Comparison of ENCODE assay signal across 14 cellular contexts in the genomic region with DNA sequence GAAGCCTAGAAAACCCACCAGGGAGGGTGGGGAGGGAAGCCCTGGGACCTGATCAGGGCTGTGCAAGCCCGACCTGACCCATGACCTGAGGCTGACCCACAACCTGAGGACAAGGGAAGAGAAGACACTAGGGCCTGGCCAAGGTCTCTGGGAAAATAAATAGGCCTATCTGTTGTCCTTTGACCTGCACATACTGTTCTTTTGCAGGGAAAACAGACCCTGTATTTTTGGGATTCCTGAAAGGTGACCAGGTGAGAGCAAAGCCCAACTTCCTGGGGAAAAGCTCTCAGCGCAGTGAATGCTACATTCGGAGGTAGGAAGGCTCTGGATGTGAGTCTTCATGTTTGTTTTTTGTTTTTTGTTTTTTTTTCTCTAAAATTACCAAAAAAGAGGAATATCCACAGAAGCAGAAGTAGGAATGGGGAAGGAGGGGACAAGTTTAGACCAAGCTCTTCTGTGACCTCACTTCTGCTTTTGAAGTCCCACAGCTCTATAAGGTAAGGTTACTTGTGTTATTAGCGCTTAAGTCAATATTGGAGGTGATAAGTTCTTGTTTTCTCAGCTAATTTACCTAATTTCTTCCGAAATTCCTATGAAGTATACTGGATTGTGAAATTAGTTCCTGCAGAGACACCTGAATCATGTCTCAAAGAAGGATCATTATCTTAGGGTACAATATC. TPM values are rescaled to one million over a fixed set of nuclear protein-coding genes. Genes with fewer than 3 reads are reported as not detected.
A peak's percentile ranks its signal among the peaks of the same experiment; 100 is the strongest.
DNase-seq lines count a peak whose midpoint lies in the region; ATAC-seq and TF ChIP-seq lines count a peak whose summit lies in the region.
"Had no signal": no experiment of that assay in that cellular context is flagged by ENCODE, and none has a peak within 500 bp of the region (broad histone marks: within the 10 kb centered on the region; RNA-seq: fewer than 3 reads in every experiment).

No MANE protein-coding gene starts in this region.

- in situ Hi-C loops in HAP-1 (cut with MboI; ENCODE audit: low sequenced_read_pairs) = no loop called here

- intact Hi-C loops in left colon (cut with DNase I, micrococcal nuclease) = no loop called here

- peak overlapping the region; percentile 59 for H3K4me3 Mint-ChIP-seq in stimulated activated effector memory CD8-positive, alpha-beta T cell treated with anti-CD3 and anti-CD28 coated beads, Interleukin-12 subunit alpha, Interleukin-12 subunit beta, amount 100 ng/mL, for 72 hours
- H3K4me3 Mint-ChIP-seq: activated naive CD8-positive, alpha-beta T cell treated with anti-CD3 and anti-CD28 coated beads for 36 hours; central memory CD8-positive, alpha-beta T cell had no signal

- TF ChIP-seq CTCF in HEK293 (tag by site-specific recombination; IDR thresholded peaks at IDR 0.05) (no peak), OCI-LY3 (IDR thresholded peaks at IDR 0.05; ENCODE audit: low read depth, low read length) (no peak)

- peaks cover 18% of the 10 kb centered on the region; the same call in 1 of the 2 replicates for H3K27me3 ChIP-seq in OCI-LY3 (ENCODE audit: low read depth, low read length)
- H3K27me3 ChIP-seq in HAP-1 (ENCODE audit: low read depth) = no peaks in the 10 kb centered on the region
- H3K27me3 ChIP-seq: sigmoid colon had no signal

- H3K9me3 Mint-ChIP-seq in stimulated activated effector memory CD8-positive, alpha-beta T cell treated with anti-CD3 and anti-CD28 coated beads, Interleukin-12 subunit alpha, Interleukin-12 subunit beta, amount 100 ng/mL, for 72 hours = no peaks in the 10 kb centered on the region
- H3K9me3 Mint-ChIP-seq: central memory CD8-positive, alpha-beta T cell had no signal

- H3K9ac ChIP-seq in OCI-LY3 (ENCODE audit: low read length) = no peak overlapping the region

- ATAC-seq in left colon = peak; percentile 43
- ATAC-seq in stimulated activated effector memory CD8-positive, alpha-beta T cell treated with anti-CD3 and anti-CD28 coated beads, Interleukin-12 subunit alpha, Interleukin-12 subunit beta, amount 100 ng/mL, for 72 hours = no peak
- no peak for ATAC-seq in HG02870 (IDR thresholded peaks at IDR 0.05; ENCODE audit: unreplicated experiment)

- POLR2A ChIA-PET in HEK293 (lab: Yijun Ruan, JAX) = no interaction called here

- peaks cover 36% of the 10 kb centered on the region for H3K4me1 Mint-ChIP-seq in stimulated activated effector memory CD8-positive, alpha-beta T cell treated with anti-CD3 and anti-CD28 coated beads, Interleukin-12 subunit alpha, Interleukin-12 subunit beta, amount 100 ng/mL, for 72 hours

- H3K4me3 ChIP-seq in HEK293 (ENCODE audit: low read depth, low read length) (no peak overlapping the region), OCI-LY3 (ENCODE audit: low read length) (no peak overlapping the region), HAP-1 (no peak overlapping the region)
- H3K4me3 ChIP-seq: sigmoid colon had no signal

- DNase-seq in left colon = no peak
- DNase-seq in stimulated activated effector memory CD8-positive, alpha-beta T cell treated with anti-CD3 and anti-CD28 coated beads, Interleukin-12 subunit alpha, Interleukin-12 subunit beta, amount 100 ng/mL, for 72 hours (ENCODE audit: low spot score in 2 of 2) = no peak
- DNase-seq in SW480 (ENCODE audit: low spot score) = no peak
- DNase-seq in HAP-1 (ENCODE audit: low spot score in 2 of 2) = no peak
- no peak for DNase-seq in AG08396 (ENCODE audit: low spot score)
- DNase-seq: activated naive CD8-positive, alpha-beta T cell treated with anti-CD3 and anti-CD28 coated beads for 36 hours; erythroblast; NCI-H1105 treated with DMSO at 0.1 percent for 48 hours; NCI-H446; sigmoid colon had no signal

- CTCF ChIA-PET in HEK293 (lab: Yijun Ruan, JAX) = no interaction called here

- H4K20me1 ChIP-seq in OCI-LY3 (ENCODE audit: insufficient read depth, low read length) = no peaks in the 10 kb centered on the region

- peak overlapping the region; percentile 85 for H3K27ac Mint-ChIP-seq in stimulated activated effector memory CD8-positive, alpha-beta T cell treated with anti-CD3 and anti-CD28 coated beads, Interleukin-12 subunit alpha, Interleukin-12 subunit beta, amount 100 ng/mL, for 72 hours

- no peaks in the 10 kb centered on the region for H3K79me2 ChIP-seq in OCI-LY3 (ENCODE audit: low read length)

- H3K27ac ChIP-seq in HEK293 (ENCODE audit: extremely low read depth, low read depth, low read length) = no peak overlapping the region
- H3K27ac ChIP-seq in OCI-LY3 (ENCODE audit: low read length) = no peak overlapping the region
- H3K27ac ChIP-seq: sigmoid colon had no signal

- H3K4me1 ChIP-seq in HEK293 (ENCODE audit: control insufficient read depth, insufficient read depth, low read length) = no peaks in the 10 kb centered on the region
- H3K4me1 ChIP-seq in OCI-LY3 (ENCODE audit: low read length) = peaks cover 26% of the 10 kb centered on the region
- H3K4me1 ChIP-seq in HAP-1 = no peaks in the 10 kb centered on the region
- H3K4me1 ChIP-seq: sigmoid colon had no signal

- H3K9me3 ChIP-seq in HEK293 (ENCODE audit: control insufficient read depth, insufficient read depth, low read depth, low read length) = no peaks in the 10 kb centered on the region
- H3K9me3 ChIP-seq in OCI-LY3 (ENCODE audit: insufficient read depth, low read length) = no peaks in the 10 kb centered on the region
- H3K9me3 ChIP-seq in HAP-1 = no peaks in the 10 kb centered on the region
- H3K9me3 ChIP-seq: sigmoid colon had no signal

- H3K36me3 Mint-ChIP-seq in stimulated activated effector memory CD8-positive, alpha-beta T cell treated with anti-CD3 and anti-CD28 coated beads, Interleukin-12 subunit alpha, Interleukin-12 subunit beta, amount 100 ng/mL, for 72 hours = peaks cover 6% of the 10 kb centered on the region

- H3K4me2 ChIP-seq in OCI-LY3 (ENCODE audit: low read length) = peak overlapping the region; percentile 5; the same call in 1 of the 2 replicates

- H3K36me3 ChIP-seq in HEK293 (ENCODE audit: control insufficient read depth in 2 of 2, insufficient read depth in 1 of 2, low read length in 2 of 2) (no peaks in the 10 kb centered on the region), OCI-LY3 (replicated peaks; ENCODE audit: low read depth, low read length) (no peaks in the 10 kb centered on the region), HAP-1 (replicated peaks) (no peaks in the 10 kb centered on the region)
- H3K36me3 ChIP-seq: sigmoid colon had no signal

- no peak overlapping the region for H2AFZ ChIP-seq in OCI-LY3 (ENCODE audit: low read depth, low read length)

TF ChIP-seq in HEK293, 187 proteins besides CTCF, POLR2A, EP300 and RAD21:
- no peak for TF ChIP-seq ZNF473 (tag by site-specific recombination; IDR thresholded peaks at IDR 0.05)
- TF ChIP-seq, protein P1, sequence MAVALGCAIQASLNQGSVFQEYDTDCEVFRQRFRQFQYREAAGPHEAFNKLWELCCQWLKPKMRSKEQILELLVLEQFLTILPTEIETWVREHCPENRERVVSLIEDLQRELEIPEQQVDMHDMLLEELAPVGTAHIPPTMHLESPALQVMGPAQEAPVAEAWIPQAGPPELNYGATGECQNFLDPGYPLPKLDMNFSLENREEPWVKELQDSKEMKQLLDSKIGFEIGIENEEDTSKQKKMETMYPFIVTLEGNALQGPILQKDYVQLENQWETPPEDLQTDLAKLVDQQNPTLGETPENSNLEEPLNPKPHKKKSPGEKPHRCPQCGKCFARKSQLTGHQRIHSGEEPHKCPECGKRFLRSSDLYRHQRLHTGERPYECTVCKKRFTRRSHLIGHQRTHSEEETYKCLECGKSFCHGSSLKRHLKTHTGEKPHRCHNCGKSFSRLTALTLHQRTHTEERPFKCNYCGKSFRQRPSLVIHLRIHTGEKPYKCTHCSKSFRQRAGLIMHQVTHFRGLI (tag by site-specific recombination; IDR thresholded peaks at IDR 0.05) = 0 out of 2 replicates have a peak, but pooled peaks have one; percentile 31

RNA-seq across cellular contexts. Expression of a gene that starts 26.2 kb away (rescaled TPM):
- total RNA-seq in left colon = 10 to 100 TPM; 22.4 to 31.1 TPM
